In genomic region chr1:192654607-192655389, GRCh38 we compare ENCODE assay signal across 14 cellular contexts. TPM values are rescaled to one million over a fixed set of nuclear protein-coding genes. Genes with fewer than 3 reads are reported as not detected.
DNase-seq lines count a peak whose midpoint lies in the region; ATAC-seq and TF ChIP-seq lines count a peak whose summit lies in the region.
"Had no signal": no experiment of that assay in that cellular context is flagged by ENCODE, and none has a peak within 500 bp of the region (broad histone marks: within the 10 kb centered on the region; RNA-seq: fewer than 3 reads in every experiment).

No MANE protein-coding gene starts in this region.

- H3K27me3 ChIP-seq in PC-9 (ENCODE audit: insufficient read depth, low read depth) (no peaks in the 10 kb centered on the region), fibroblast of lung (ENCODE audit: control insufficient read depth, insufficient read depth, low read length) (no peaks in the 10 kb centered on the region), H7 (ENCODE audit: control insufficient read depth, insufficient read depth, low read length) (no peaks in the 10 kb centered on the region)

- H3K4me2 ChIP-seq in PC-9 (no peak overlapping the region), fibroblast of lung (ENCODE audit: extremely low read depth, insufficient read depth, low read length) (no peak overlapping the region)

- no peak overlapping the region for H3K9ac ChIP-seq in fibroblast of lung (ENCODE audit: insufficient read depth, low read length)

- BruUV-seq in PC-9 (replicated peaks; lab: Mats Ljungman, UMichigan): no TSS peak

- H3K36me3 Mint-ChIP-seq in activated naive CD8-positive, alpha-beta T cell treated with anti-CD3 and anti-CD28 coated beads, Interleukin-2, amount 50 U/mL, for 24 hours (ENCODE audit: low read depth): no peaks in the 10 kb centered on the region
- no peaks in the 10 kb centered on the region for H3K36me3 Mint-ChIP-seq in activated naive CD8-positive, alpha-beta T cell treated with anti-CD3 and anti-CD28 coated beads for 36 hours

- H4K20me1 ChIP-seq in PC-9 (ENCODE audit: insufficient read depth) (no peaks in the 10 kb centered on the region), fibroblast of lung (ENCODE audit: control insufficient read depth, extremely low read depth, insufficient read depth, low read length) (no peaks in the 10 kb centered on the region)

- DNase-seq in activated naive CD8-positive, alpha-beta T cell treated with anti-CD3 and anti-CD28 coated beads, Interleukin-2, amount 50 U/mL, for 24 hours: no peak
- no peak for DNase-seq in activated naive CD8-positive, alpha-beta T cell treated with anti-CD3 and anti-CD28 coated beads for 36 hours
- DNase-seq in PC-9: no peak
- peak; percentile 34 to 70 for DNase-seq in fibroblast of lung (ENCODE audit: low read depth in 2 of 2)
- peak; percentile 26 for DNase-seq in superior temporal gyrus (ENCODE audit: extremely low spot score)
- no peak for DNase-seq in SW480 (ENCODE audit: low spot score)
- no peak for DNase-seq in H7
- DNase-seq: activated CD4-positive, alpha-beta T cell treated with anti-CD3 and anti-CD28 coated beads, Interleukin-2, amount 10 ng/mL, durations not matched to agents 7 days and 5 days; C1 segment of cervical spinal cord; NCI-H526 treated with DMSO at 0.1 percent for 48 hours had no signal

- no peaks in the 10 kb centered on the region for H3K79me2 ChIP-seq in PC-9 (ENCODE audit: low read depth)
- no peaks in the 10 kb centered on the region for H3K79me2 ChIP-seq in fibroblast of lung (ENCODE audit: control insufficient read depth, insufficient read depth, low read length)

- no peak for TF ChIP-seq CTCF in PC-9 (conservative IDR thresholded peaks at IDR 0.05)
- no peak for TF ChIP-seq CTCF in fibroblast of lung (conservative IDR thresholded peaks at IDR 0.05 in 1 of 2, IDR thresholded peaks at IDR 0.05 in 1 of 2; ENCODE audit: low read depth in 1 of 2, low read length in 2 of 2)

- peaks cover 4% of the 10 kb centered on the region for H3K27me3 Mint-ChIP-seq in activated naive CD8-positive, alpha-beta T cell treated with anti-CD3 and anti-CD28 coated beads, Interleukin-2, amount 50 U/mL, for 24 hours
- H3K27me3 Mint-ChIP-seq in activated naive CD8-positive, alpha-beta T cell treated with anti-CD3 and anti-CD28 coated beads for 36 hours: peaks cover 10% of the 10 kb centered on the region

- H3K4me1 Mint-ChIP-seq in activated naive CD8-positive, alpha-beta T cell treated with anti-CD3 and anti-CD28 coated beads, Interleukin-2, amount 50 U/mL, for 24 hours: peaks cover 5% of the 10 kb centered on the region
- H3K4me1 Mint-ChIP-seq in activated naive CD8-positive, alpha-beta T cell treated with anti-CD3 and anti-CD28 coated beads for 36 hours: no peaks in the 10 kb centered on the region
- H3K4me1 Mint-ChIP-seq: activated CD4-positive, alpha-beta T cell treated with anti-CD3 and anti-CD28 coated beads, Interleukin-2, amount 10 ng/mL, durations not matched to agents 7 days and 5 days had no signal

- H3K4me3 ChIP-seq in PC-9 (no peak overlapping the region), fibroblast of lung (replicated peaks in 1 of 4; ENCODE audit: control extremely low read depth in 1 of 4, insufficient read depth in 1 of 4, low read depth in 3 of 4, low read length in 4 of 4) (no peak overlapping the region), H7 (ENCODE audit: insufficient read depth, low read depth, low read length) (no peak overlapping the region)

- 0 out of 2 replicates have a peak overlapping the region, but pooled peaks have one; percentile 62 for H2AFZ ChIP-seq in PC-9
- H2AFZ ChIP-seq in fibroblast of lung (ENCODE audit: low read length): peak overlapping the region; percentile 9

- CTCF ChIA-PET in PC-9 (lab: Charles Lee): no interaction called here

- POLR2A ChIA-PET in PC-9 (lab: Charles Lee; ENCODE audit: unreplicated experiment): interaction anchor here (0.7 kb wide), 1 partner anchor 24 kb away, joined by 5 read pairs; no protein-coding TSS in a partner anchor

- no peak overlapping the region for H3K27ac ChIP-seq in PC-9
- H3K27ac ChIP-seq in fibroblast of lung (ENCODE audit: insufficient read depth, low read length): no peak overlapping the region

- H3K9me2 ChIP-seq in PC-9 (ENCODE audit: insufficient read depth): no peaks in the 10 kb centered on the region

- peak overlapping the region; percentile 2 for H3K27ac Mint-ChIP-seq in activated naive CD8-positive, alpha-beta T cell treated with anti-CD3 and anti-CD28 coated beads, Interleukin-2, amount 50 U/mL, for 24 hours
- no peak overlapping the region for H3K27ac Mint-ChIP-seq in activated naive CD8-positive, alpha-beta T cell treated with anti-CD3 and anti-CD28 coated beads for 36 hours
- H3K27ac Mint-ChIP-seq: activated CD4-positive, alpha-beta T cell treated with anti-CD3 and anti-CD28 coated beads, Interleukin-2, amount 10 ng/mL, durations not matched to agents 7 days and 5 days had no signal

- H3K9me3 ChIP-seq in PC-9 (ENCODE audit: insufficient read depth, low read depth) (no peaks in the 10 kb centered on the region), fibroblast of lung (ENCODE audit: control insufficient read depth, insufficient read depth, low read depth, low read length) (no peaks in the 10 kb centered on the region)

- no peaks in the 10 kb centered on the region for H3F3A ChIP-seq in PC-9 (ENCODE audit: insufficient read depth, low read depth)

- peak; percentile 83 for ATAC-seq in activated naive CD8-positive, alpha-beta T cell treated with anti-CD3 and anti-CD28 coated beads, Interleukin-2, amount 50 U/mL, for 24 hours
- no peak for ATAC-seq in GM19324 (IDR thresholded peaks at IDR 0.05; ENCODE audit: low FRiP score, unreplicated experiment)

- H3K4me1 ChIP-seq in PC-9 (replicated peaks; ENCODE audit: insufficient read depth) (no peaks in the 10 kb centered on the region), fibroblast of lung (ENCODE audit: control insufficient read depth, extremely low read depth, insufficient read depth, low read length) (no peaks in the 10 kb centered on the region)

- no peak overlapping the region for H3K4me3 Mint-ChIP-seq in activated naive CD8-positive, alpha-beta T cell treated with anti-CD3 and anti-CD28 coated beads, Interleukin-2, amount 50 U/mL, for 24 hours
- no peak overlapping the region for H3K4me3 Mint-ChIP-seq in activated naive CD8-positive, alpha-beta T cell treated with anti-CD3 and anti-CD28 coated beads for 36 hours
- H3K4me3 Mint-ChIP-seq: activated CD4-positive, alpha-beta T cell treated with anti-CD3 and anti-CD28 coated beads, Interleukin-2, amount 10 ng/mL, durations not matched to agents 7 days and 5 days had no signal

- H3K36me3 ChIP-seq in PC-9 (ENCODE audit: low read depth) (no peaks in the 10 kb centered on the region), fibroblast of lung (ENCODE audit: control insufficient read depth, insufficient read depth, low read length) (no peaks in the 10 kb centered on the region), H7 (replicated peaks; ENCODE audit: control insufficient read depth, insufficient read depth, low read length) (no peaks in the 10 kb centered on the region)

- intact Hi-C loops in PC-9 (cut with micrococcal nuclease; ENCODE audit: unreplicated experiment): no loop called here

- H3K9me3 Mint-ChIP-seq in activated naive CD8-positive, alpha-beta T cell treated with anti-CD3 and anti-CD28 coated beads, Interleukin-2, amount 50 U/mL, for 24 hours: no peaks in the 10 kb centered on the region
- no peaks in the 10 kb centered on the region for H3K9me3 Mint-ChIP-seq in activated naive CD8-positive, alpha-beta T cell treated with anti-CD3 and anti-CD28 coated beads for 36 hours
- H3K9me3 Mint-ChIP-seq: activated CD4-positive, alpha-beta T cell treated with anti-CD3 and anti-CD28 coated beads, Interleukin-2, amount 10 ng/mL, durations not matched to agents 7 days and 5 days had no signal

RNA-seq across cellular contexts. Expression of gene RGS13, which starts 18.9 kb away (rescaled TPM):
- total RNA-seq in activated naive CD8-positive, alpha-beta T cell treated with anti-CD3 and anti-CD28 coated beads for 36 hours: not detected
- total RNA-seq in PC-9 (2021): not detected in 2 replicates
- not detected in 2 replicates for total RNA-seq in fibroblast of lung
- 0.10 TPM in 1 of 2 replicates, not detected in the other for polyA plus RNA-seq in fibroblast of lung
- polyA plus RNA-seq in fibroblast of lung (2012): 0.09 TPM in 1 of 2 replicates, not detected in the other
- polyA minus RNA-seq in fibroblast of lung (ENCODE audit: low replicate concordance): not detected in 2 replicates
- not detected in 2 replicates for total RNA-seq in H7 (2014; rRNA removed; shearing (Covaris generic))
- total RNA-seq: activated CD4-positive, alpha-beta T cell treated with anti-CD3 and anti-CD28 coated beads, Interleukin-2, amount 10 ng/mL, durations not matched to agents 7 days and 5 days; epithelial cell of proximal tubule; SK-MEL-5 had no signal
- polyA plus RNA-seq: keratinocyte had no signal

Comparison
In these comparisons a context has a peak if more than half of its experiments do, and no peak if none do; other contexts are left out.
1. DNase-seq: peak in fibroblast of lung (2 of 2) and superior temporal gyrus (single experiment); none in activated naive CD8-positive, alpha-beta T cell treated with anti-CD3 and anti-CD28 coated beads, Interleukin-2, amount 50 U/mL, for 24 hours (single experiment), activated naive CD8-positive, alpha-beta T cell treated with anti-CD3 and anti-CD28 coated beads for 36 hours (single experiment), PC-9 (0 of 2), SW480 (single experiment) and H7 (single experiment).